Comparison of ENCODE assay signal across 9 cellular contexts in genomic region chr15:92624401-92624991, GRCh38. TPM values are rescaled to one million over a fixed set of nuclear protein-coding genes. Genes with fewer than 3 reads are reported as not detected.
DNase-seq lines count a peak whose midpoint lies in the region; TF ChIP-seq lines count a peak whose summit lies in the region.
"Had no signal": no experiment of that assay in that cellular context is flagged by ENCODE, and none has a peak within 500 bp of the region (broad histone marks: within the 10 kb centered on the region; RNA-seq: fewer than 3 reads in every experiment).

No MANE protein-coding gene starts in this region.

- no peaks in the 10 kb centered on the region for H3K36me3 Mint-ChIP-seq in HFFc6 (ENCODE audit: low read depth)

- H3K27ac Mint-ChIP-seq in HFFc6, result peak overlapping the region; percentile 13; the same call in 1 of the 2 replicates

- no peak overlapping the region for H3K4me3 Mint-ChIP-seq in HFFc6

- peaks cover 21% of the 10 kb centered on the region for H3K4me1 ChIP-seq in smooth muscle cell (ENCODE audit: low read depth)

- DNase-seq in HFFc6 (no peak), anterior cingulate cortex (lab: John Stamatoyannopoulos, UW) (peak in 50 of 58 donors; percentile 20 to 91 (median 69)), inferior parietal cortex (ENCODE audit: extremely low spot score) (peak; percentile 71), smooth muscle cell (lab: John Stamatoyannopoulos, UW; ENCODE audit: unreplicated experiment) (no peak), cerebellar cortex (ENCODE audit: low spot score) (no peak)
- no peak for DNase-seq in activated naive CD4-positive, alpha-beta T cell treated with Interleukin-2 at 50 U/mL for 16 hours
- DNase-seq in effector CD8-positive, alpha-beta T cell (lab: John Stamatoyannopoulos, UW), result no peak
- no peak for DNase-seq in activated CD4-positive, alpha-beta T cell treated with anti-CD3 and anti-CD28 coated beads, Interleukin-2, amount 50 U/mL, for 48 hours
- DNase-seq: NCI-H1930 had no signal

- no peak overlapping the region for H3K9ac ChIP-seq in smooth muscle cell (ENCODE audit: low read depth)

- no peaks in the 10 kb centered on the region; the same call in 1 of the 2 replicates for H3K27me3 Mint-ChIP-seq in HFFc6 (ENCODE audit: insufficient read depth)

- no peaks in the 10 kb centered on the region for H4K20me1 ChIP-seq in smooth muscle cell (ENCODE audit: low read depth)

- no peaks in the 10 kb centered on the region for H3K79me2 ChIP-seq in smooth muscle cell (ENCODE audit: low read depth)

- H3K27me3 ChIP-seq in smooth muscle cell (ENCODE audit: low read depth), result no peaks in the 10 kb centered on the region

- no peaks in the 10 kb centered on the region for H3K9me3 ChIP-seq in smooth muscle cell (replicated peaks; ENCODE audit: low read depth)

- H3K27ac ChIP-seq in smooth muscle cell (ENCODE audit: low read depth), result peak overlapping the region; percentile 90

- H3K9me3 Mint-ChIP-seq in HFFc6, result peaks cover 11% of the 10 kb centered on the region

- H2AFZ ChIP-seq in smooth muscle cell (ENCODE audit: low read depth), result no peak overlapping the region

- peaks cover 29% of the 10 kb centered on the region for H3K4me1 Mint-ChIP-seq in HFFc6 (ENCODE audit: low read depth)

- H3K36me3 ChIP-seq in smooth muscle cell (ENCODE audit: low read depth), result no peaks in the 10 kb centered on the region

- H3K4me2 ChIP-seq in smooth muscle cell, result peak overlapping the region; percentile 71

- WGBS in smooth muscle cell (ENCODE audit: low lambda C conversion rate), result 36% methylated on average over 15 of the region's 15 CpGs

- H3F3A ChIP-seq in smooth muscle cell (ENCODE audit: low read depth), result peaks cover 5% of the 10 kb centered on the region

- TF ChIP-seq CTCF in HFFc6 (IDR thresholded peaks at IDR 0.05), result no peak
- TF ChIP-seq CTCF in smooth muscle cell (IDR thresholded peaks at IDR 0.05; ENCODE audit: borderline replicate concordance, insufficient read depth, poor library complexity, severe bottlenecking), result no peak

- H3K4me3 ChIP-seq in smooth muscle cell, result no peak overlapping the region

RNA-seq across cellular contexts. Expression of gene FAM174B, which starts 31.1 kb away (rescaled TPM):
- total RNA-seq in HFFc6 (2021; fragmentation: NEBNext Ultra II Directional; extraction: Animal tissue kit (Norgen Biotek cat#: 25700)), result 1 to 10 TPM; 1.2 to 7.0 (median 2.3) TPM
- 2.1 and 4.4 TPM in 2 replicates for total RNA-seq in smooth muscle cell
- 2.0 and 4.6 TPM in 2 replicates for polyA plus RNA-seq in smooth muscle cell

Comparison
In these comparisons a context has a peak if more than half of its experiments do, and no peak if none do; other contexts are left out.
1. DNase-seq: peak in anterior cingulate cortex (50 of 58) and inferior parietal cortex (single experiment); none in HFFc6 (single experiment), smooth muscle cell (single experiment), cerebellar cortex (single experiment), activated naive CD4-positive, alpha-beta T cell treated with Interleukin-2 at 50 U/mL for 16 hours (single experiment), effector CD8-positive, alpha-beta T cell (single experiment) and activated CD4-positive, alpha-beta T cell treated with anti-CD3 and anti-CD28 coated beads, Interleukin-2, amount 50 U/mL, for 48 hours (0 of 2).